Comparison of ENCODE assay signal across 20 cellular contexts in genomic region chr16:7148606-7149005, GRCh38.
DNase-seq lines count a peak whose midpoint lies in the region; ATAC-seq and TF ChIP-seq lines count a peak whose summit lies in the region.
"Had no signal": no experiment of that assay in that cellular context is flagged by ENCODE, and none has a peak within 500 bp of the region (broad histone marks: within the 10 kb centered on the region; RNA-seq: fewer than 3 reads in every experiment).

No MANE protein-coding gene starts in this region.

- no peaks in the 10 kb centered on the region for H3K9me3 ChIP-seq in thyroid gland
- H3K9me3 ChIP-seq: BLaER1 had no signal

- H3K27ac Mint-ChIP-seq in neural crest cell (ENCODE audit: unreplicated experiment): peak overlapping the region; percentile 2
- H3K27ac Mint-ChIP-seq in activated naive CD4-positive, alpha-beta T cell treated with anti-CD3 and anti-CD28 coated beads for 36 hours: no peak overlapping the region
- no peak overlapping the region for H3K27ac Mint-ChIP-seq in natural killer cell treated with Interleukin-12 subunit alpha and Interleukin-12 subunit beta and Interleukin-15 and Interleukin-18, amount 100 ng/mL, for 72 hours
- H3K27ac Mint-ChIP-seq: B cell; CD8-positive, alpha-beta T cell had no signal

- no peaks in the 10 kb centered on the region for H3K36me3 ChIP-seq in thyroid gland
- H3K36me3 ChIP-seq: BLaER1 had no signal

- H3K27me3 ChIP-seq in thyroid gland: no peaks in the 10 kb centered on the region
- H3K27me3 ChIP-seq: BLaER1 had no signal

- H3K9me3 Mint-ChIP-seq in neural crest cell: no peaks in the 10 kb centered on the region
- peaks cover 12% of the 10 kb centered on the region for H3K9me3 Mint-ChIP-seq in activated naive CD4-positive, alpha-beta T cell treated with anti-CD3 and anti-CD28 coated beads for 36 hours
- peaks cover 20% of the 10 kb centered on the region for H3K9me3 Mint-ChIP-seq in natural killer cell treated with Interleukin-12 subunit alpha and Interleukin-12 subunit beta and Interleukin-15 and Interleukin-18, amount 100 ng/mL, for 72 hours

- TF ChIP-seq CTCF in neural crest cell (conservative IDR thresholded peaks at IDR 0.05) (no peak), thyroid gland (IDR thresholded peaks at IDR 0.05) (no peak)

- intact Hi-C loops in thyroid gland (cut with DNase I): no loop called here
- intact Hi-C loops in activated naive CD4-positive, alpha-beta T cell treated with anti-CD3 and anti-CD28 coated beads for 36 hours (cut with micrococcal nuclease): no loop called here

- DNase-seq in DMS79 (lab: John Stamatoyannopoulos, UW): peak; percentile 46
- DNase-seq in ecto neural progenitor cell (ENCODE audit: low spot score): peak; percentile 50
- peak; percentile 2 for DNase-seq in neural crest cell (ENCODE audit: low read depth, low spot score)
- peak; percentile 26 to 51 for DNase-seq in thyroid gland
- no peak for DNase-seq in COLO829 (ENCODE audit: low spot score)
- DNase-seq in activated naive CD4-positive, alpha-beta T cell treated with anti-CD3 and anti-CD28 coated beads for 36 hours: no peak
- no peak for DNase-seq in natural killer cell treated with Interleukin-12 subunit alpha and Interleukin-12 subunit beta and Interleukin-15 and Interleukin-18, amount 100 ng/mL, for 72 hours (ENCODE audit: low spot score)
- DNase-seq: CD4-positive, CD25-positive, alpha-beta regulatory T cell; CD8-positive, alpha-beta T cell; DMS 273 treated with DMSO at 0.1 percent for 48 hours; DND-41; GDM1; GM23248; H7; HCEC 1CT had no signal

- no peak overlapping the region for H3K4me3 Mint-ChIP-seq in neural crest cell
- no peak overlapping the region for H3K4me3 Mint-ChIP-seq in activated naive CD4-positive, alpha-beta T cell treated with anti-CD3 and anti-CD28 coated beads for 36 hours
- no peak overlapping the region for H3K4me3 Mint-ChIP-seq in natural killer cell treated with Interleukin-12 subunit alpha and Interleukin-12 subunit beta and Interleukin-15 and Interleukin-18, amount 100 ng/mL, for 72 hours
- H3K4me3 Mint-ChIP-seq: B cell; CD4-positive, CD25-positive, alpha-beta regulatory T cell; CD8-positive, alpha-beta T cell had no signal

- no peak for ATAC-seq in natural killer cell treated with Interleukin-12 subunit alpha and Interleukin-12 subunit beta and Interleukin-15 and Interleukin-18, amount 100 ng/mL, for 72 hours
- ATAC-seq: CD8-positive, alpha-beta T cell; GM12878 had no signal

- H3K27ac ChIP-seq in thyroid gland: no peak overlapping the region
- H3K27ac ChIP-seq: 22Rv1, BLaER1, C4-2B, GM23248 had no signal

- CTCF ChIA-PET in activated naive CD4-positive, alpha-beta T cell treated with anti-CD3 and anti-CD28 coated beads for 36 hours (lab: Charles Lee): interaction anchor here (0.6 kb wide), 1 partner anchor 1886 kb away, joined by 4 read pairs; no protein-coding TSS in a partner anchor

- H3K36me3 Mint-ChIP-seq in neural crest cell (ENCODE audit: low read depth): no peaks in the 10 kb centered on the region
- H3K36me3 Mint-ChIP-seq in activated naive CD4-positive, alpha-beta T cell treated with anti-CD3 and anti-CD28 coated beads for 36 hours (ENCODE audit: low read depth): no peaks in the 10 kb centered on the region
- no peaks in the 10 kb centered on the region for H3K36me3 Mint-ChIP-seq in natural killer cell treated with Interleukin-12 subunit alpha and Interleukin-12 subunit beta and Interleukin-15 and Interleukin-18, amount 100 ng/mL, for 72 hours
- H3K36me3 Mint-ChIP-seq: CD8-positive, alpha-beta T cell had no signal

- H3K4me1 ChIP-seq in thyroid gland: no peaks in the 10 kb centered on the region
- H3K4me1 ChIP-seq: BLaER1 had no signal

- peaks cover 17% of the 10 kb centered on the region for H3K4me1 Mint-ChIP-seq in neural crest cell
- no peaks in the 10 kb centered on the region for H3K4me1 Mint-ChIP-seq in activated naive CD4-positive, alpha-beta T cell treated with anti-CD3 and anti-CD28 coated beads for 36 hours (ENCODE audit: low read depth)
- no peaks in the 10 kb centered on the region for H3K4me1 Mint-ChIP-seq in natural killer cell treated with Interleukin-12 subunit alpha and Interleukin-12 subunit beta and Interleukin-15 and Interleukin-18, amount 100 ng/mL, for 72 hours (ENCODE audit: low read depth in 2 of 2)
- H3K4me1 Mint-ChIP-seq: B cell; CD4-positive, CD25-positive, alpha-beta regulatory T cell had no signal

- no peak overlapping the region for H3K4me3 ChIP-seq in thyroid gland (replicated peaks in 1 of 3)
- H3K4me3 ChIP-seq: BLaER1, GM12878, GM23248 had no signal

- TF ChIP-seq POLR2A in thyroid gland (IDR thresholded peaks at IDR 0.05): no peak

- whole genome bisulfite sequencing in thyroid gland, 2 donors: 20 to 23% methylated on average over 6 of the region's 6 CpGs

- H3K27me3 Mint-ChIP-seq in neural crest cell (ENCODE audit: low read depth): no peaks in the 10 kb centered on the region
- no peaks in the 10 kb centered on the region for H3K27me3 Mint-ChIP-seq in activated naive CD4-positive, alpha-beta T cell treated with anti-CD3 and anti-CD28 coated beads for 36 hours (ENCODE audit: low read depth)
- H3K27me3 Mint-ChIP-seq in natural killer cell treated with Interleukin-12 subunit alpha and Interleukin-12 subunit beta and Interleukin-15 and Interleukin-18, amount 100 ng/mL, for 72 hours: no peaks in the 10 kb centered on the region
- H3K27me3 Mint-ChIP-seq: B cell; CD4-positive, CD25-positive, alpha-beta regulatory T cell had no signal

Comparison
In these comparisons a context has a peak if more than half of its experiments do, and no peak if none do; other contexts are left out.
1. DNase-seq: peak in DMS79 (single experiment), ecto neural progenitor cell (single experiment), neural crest cell (single experiment) and thyroid gland (2 of 2); none in COLO829 (single experiment), activated naive CD4-positive, alpha-beta T cell treated with anti-CD3 and anti-CD28 coated beads for 36 hours (single experiment) and natural killer cell treated with Interleukin-12 subunit alpha and Interleukin-12 subunit beta and Interleukin-15 and Interleukin-18, amount 100 ng/mL, for 72 hours (single experiment).